In the genomic region with DNA sequence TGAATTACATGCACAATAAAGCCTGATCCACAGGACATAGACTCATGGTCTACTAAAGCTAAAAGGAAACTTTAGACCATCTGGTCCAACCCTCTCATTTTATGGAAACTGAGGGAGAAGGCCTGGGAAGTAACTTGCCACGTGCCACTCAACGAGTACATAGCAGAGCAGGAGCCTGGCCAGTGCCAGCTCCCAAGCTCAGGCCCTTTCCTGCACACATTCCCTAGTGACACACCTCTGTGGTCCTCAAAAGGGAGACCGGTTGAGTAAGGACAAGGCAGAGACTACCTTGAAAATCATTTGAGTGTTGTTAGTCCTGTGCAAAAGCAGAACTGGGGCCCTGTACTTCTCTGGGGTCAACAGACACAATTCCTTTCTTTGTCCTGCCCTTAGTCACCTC, we compare ENCODE assay signal across 14 cellular contexts. TPM values are rescaled to one million over a fixed set of nuclear protein-coding genes. Genes with fewer than 3 reads are reported as not detected.
DNase-seq lines count a peak whose midpoint lies in the region; ATAC-seq and TF ChIP-seq lines count a peak whose summit lies in the region.
"Had no signal": no experiment of that assay in that cellular context is flagged by ENCODE, and none has a peak within 500 bp of the region (broad histone marks: within the 10 kb centered on the region; RNA-seq: fewer than 3 reads in every experiment).

No MANE protein-coding gene starts in this region.

- H3K4me3 Mint-ChIP-seq in stimulated activated effector memory CD8-positive, alpha-beta T cell treated with anti-CD3 and anti-CD28 coated beads, Interleukin-12 subunit alpha, Interleukin-12 subunit beta, amount 100 ng/mL, for 72 hours: peak overlapping the region; percentile 85
- H3K4me3 Mint-ChIP-seq in T-cell: no peak overlapping the region
- H3K4me3 Mint-ChIP-seq: B cell; CD4-positive, CD25-positive, alpha-beta regulatory T cell; GM23338 had no signal

- peaks cover 26 to 34% of the 10 kb centered on the region in 2 donors for H3K27me3 Mint-ChIP-seq in T-cell

- ATAC-seq in stimulated activated effector memory CD8-positive, alpha-beta T cell treated with anti-CD3 and anti-CD28 coated beads, Interleukin-12 subunit alpha, Interleukin-12 subunit beta, amount 100 ng/mL, for 72 hours: no peak
- ATAC-seq in HG03108 (IDR thresholded peaks at IDR 0.05; ENCODE audit: unreplicated experiment): no peak
- ATAC-seq in T-cell (replicated peaks in 1 of 4): no peak
- ATAC-seq: GM23338, HepG2 had no signal

- CTCF ChIA-PET in T-cell (lab: Charles Lee): no interaction called here

- POLR2A ChIA-PET in T-cell (lab: Charles Lee): no interaction called here

- H3K36me3 Mint-ChIP-seq in stimulated activated effector memory CD8-positive, alpha-beta T cell treated with anti-CD3 and anti-CD28 coated beads, Interleukin-12 subunit alpha, Interleukin-12 subunit beta, amount 100 ng/mL, for 72 hours: peaks cover 28% of the 10 kb centered on the region
- no peaks in the 10 kb centered on the region for H3K36me3 Mint-ChIP-seq in T-cell
- H3K36me3 Mint-ChIP-seq: CD4-positive, CD25-positive, alpha-beta regulatory T cell had no signal

- H3K9me3 Mint-ChIP-seq in stimulated activated effector memory CD8-positive, alpha-beta T cell treated with anti-CD3 and anti-CD28 coated beads, Interleukin-12 subunit alpha, Interleukin-12 subunit beta, amount 100 ng/mL, for 72 hours: peaks cover 5% of the 10 kb centered on the region
- peaks cover 0 to 4% (median 0%) of the 10 kb centered on the region in 3 donors for H3K9me3 Mint-ChIP-seq in T-cell

- peak overlapping the region; percentile 98 for H3K27ac Mint-ChIP-seq in stimulated activated effector memory CD8-positive, alpha-beta T cell treated with anti-CD3 and anti-CD28 coated beads, Interleukin-12 subunit alpha, Interleukin-12 subunit beta, amount 100 ng/mL, for 72 hours
- H3K27ac Mint-ChIP-seq in T-cell: no peak overlapping the region
- H3K27ac Mint-ChIP-seq: B cell; CD4-positive, CD25-positive, alpha-beta regulatory T cell; GM23338 had no signal

- peaks cover 66% of the 10 kb centered on the region for H3K4me1 Mint-ChIP-seq in stimulated activated effector memory CD8-positive, alpha-beta T cell treated with anti-CD3 and anti-CD28 coated beads, Interleukin-12 subunit alpha, Interleukin-12 subunit beta, amount 100 ng/mL, for 72 hours
- H3K4me1 Mint-ChIP-seq in T-cell: peaks cover 0 to 34% (median 6%) of the 10 kb centered on the region in 3 donors
- H3K4me1 Mint-ChIP-seq: CD4-positive, CD25-positive, alpha-beta regulatory T cell had no signal

- DNase-seq in ecto neural progenitor cell (ENCODE audit: low spot score) (peak; percentile 45), islet precursor cell (peak; percentile 50), T-cell (no peak)
- no peak for DNase-seq in stimulated activated effector memory CD8-positive, alpha-beta T cell treated with anti-CD3 and anti-CD28 coated beads, Interleukin-12 subunit alpha, Interleukin-12 subunit beta, amount 100 ng/mL, for 72 hours (ENCODE audit: low spot score in 2 of 2)
- DNase-seq in effector CD4-positive, alpha-beta T cell: no peak
- DNase-seq: CD4-positive, CD25-positive, alpha-beta regulatory T cell; DMS53; GF-D8; H7 had no signal

- peak; percentile 25 for TF ChIP-seq POLR2A in GM19193 (IDR thresholded peaks at IDR 0.05; ENCODE audit: extremely low read depth, insufficient read depth, insufficient read length)

RNA-seq across cellular contexts. Expression of gene CCL4L2, which starts 2.8 kb away (rescaled TPM):
- 10 to 100 TPM in 1 of 5 donors, 1 to 10 TPM in 4; 1.1 to 12.6 (median 2.2) TPM for total RNA-seq in T-cell
- total RNA-seq: CD4-positive, CD25-positive, alpha-beta regulatory T cell; GM23338; H7; HepG2 had no signal

RNA-seq across cellular contexts. Expression of gene CCL3L1, which starts 17.1 kb away (rescaled TPM):
- 1 to 10 TPM; 1.1 to 7.5 (median 1.4) TPM for total RNA-seq in T-cell
- total RNA-seq: CD4-positive, CD25-positive, alpha-beta regulatory T cell; GM23338; H7; HepG2 had no signal

RNA-seq across cellular contexts. Expression of gene TBC1D3B, which starts 37.3 kb away (rescaled TPM):
- total RNA-seq in T-cell: 10 to 100 TPM in 4 of 5 donors, 1 to 10 TPM in 1; 6.1 to 13.7 (median 12.2) TPM
- total RNA-seq: H7 had no signal

RNA-seq across cellular contexts. Expression of gene TBC1D3I, which starts 50.7 kb away (rescaled TPM):
- total RNA-seq in T-cell: 1 to 10 TPM in 1 of 5 donors, under 1 TPM in 3, not detected in 1; 0.30 to 1.1 (median 0.61) TPM
- total RNA-seq: GM23338, H7 had no signal

Comparison
In these comparisons a context has a peak if more than half of its experiments do, and no peak if none do; other contexts are left out.
1. DNase-seq: peak in ecto neural progenitor cell (single experiment) and islet precursor cell (single experiment); none in stimulated activated effector memory CD8-positive, alpha-beta T cell treated with anti-CD3 and anti-CD28 coated beads, Interleukin-12 subunit alpha, Interleukin-12 subunit beta, amount 100 ng/mL, for 72 hours (0 of 2), effector CD4-positive, alpha-beta T cell (single experiment) and T-cell (0 of 34).